Comparison of ENCODE assay signal across 1 cellular context in genomic region chr5:56270058-56270457, GRCh38.
TF ChIP-seq lines count a peak whose summit lies in the region.

No MANE protein-coding gene starts in this region.

TF ChIP-seq in H1, 55 proteins besides CTCF, POLR2A, EP300 and RAD21 (continued from another document):
- no peak for TF ChIP-seq HDAC2 (IDR thresholded peaks at IDR 0.05; ENCODE audit: borderline replicate concordance in 1 of 2, low read depth in 2 of 2, low read length in 2 of 2)
- TF ChIP-seq JUN (IDR thresholded peaks at IDR 0.05; ENCODE audit: low read depth, low read length), result no peak
- no peak for TF ChIP-seq CHD2 (IDR thresholded peaks at IDR 0.05; ENCODE audit: low read length)
- TF ChIP-seq SAP30 (IDR thresholded peaks at IDR 0.05; ENCODE audit: insufficient read depth, insufficient replicate concordance, low read length), result no peak
- no peak for TF ChIP-seq E2F6 (IDR thresholded peaks at IDR 0.05)
